8 cellular contexts compared by ENCODE assay signal in the genomic region with DNA sequence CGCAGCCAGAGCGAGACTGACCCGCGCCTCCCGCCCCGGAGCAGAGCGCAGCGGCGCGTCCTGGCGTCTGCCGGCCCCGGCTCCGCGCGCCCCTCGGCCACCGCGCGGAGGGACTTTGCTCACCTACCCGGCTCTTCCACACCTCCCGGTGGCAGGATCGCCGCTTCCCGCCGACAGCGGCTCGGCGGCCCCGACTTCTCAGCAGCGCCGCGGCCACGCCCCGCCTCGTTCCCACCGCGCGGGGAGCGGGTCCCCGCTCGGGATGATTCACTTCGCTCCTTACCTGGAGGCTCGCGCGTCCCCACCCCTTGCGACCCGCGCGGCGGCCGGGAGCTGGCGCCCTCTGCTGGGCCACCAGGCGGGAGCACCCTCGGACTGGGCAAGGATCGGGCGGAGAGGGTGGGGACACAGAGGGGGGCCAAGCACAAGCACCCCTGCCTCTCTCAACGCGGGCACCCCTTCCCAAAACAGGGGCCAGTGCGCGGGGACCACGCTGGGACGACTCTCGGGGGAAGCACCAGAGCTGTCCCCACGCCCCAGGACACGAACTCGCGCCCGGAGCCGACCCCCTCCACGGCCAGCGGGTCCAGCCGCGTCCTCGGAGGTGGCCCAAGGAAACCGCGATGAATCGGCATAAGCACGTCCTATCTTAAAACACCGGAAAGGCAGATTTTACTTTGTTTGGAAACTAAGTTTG.
DNase-seq lines count a peak whose midpoint lies in the region; ATAC-seq, FAIRE-seq and TF ChIP-seq lines count a peak whose summit lies in the region.

No MANE protein-coding gene starts in this region.

- peak overlapping the region; percentile 86 to 100 (median 98) for H3K27ac ChIP-seq in gastroesophageal sphincter
- peak overlapping the region; percentile 50 for H3K27ac ChIP-seq in osteoblast (ENCODE audit: low read depth, low read length)
- peak overlapping the region; percentile 48 for H3K27ac ChIP-seq in thymus (ENCODE audit: low read depth)

- H2AFZ ChIP-seq in osteoblast (ENCODE audit: low read length) = peak overlapping the region; percentile 79

- H3K4me3 ChIP-seq in gastroesophageal sphincter = peak overlapping the region; percentile 57 to 98
- peak overlapping the region; percentile 85 for H3K4me3 ChIP-seq in osteoblast (ENCODE audit: insufficient read depth, low read length)
- peak overlapping the region; percentile 92 for H3K4me3 ChIP-seq in thymus (ENCODE audit: low read length)

- peak; percentile 59 to 89 for TF ChIP-seq POLR2A in gastroesophageal sphincter (IDR thresholded peaks at IDR 0.05)

- H3K9me3 ChIP-seq in gastroesophageal sphincter = no peaks in the 10 kb centered on the region
- H3K9me3 ChIP-seq in osteoblast (ENCODE audit: low read depth, low read length) = no peaks in the 10 kb centered on the region
- H3K9me3 ChIP-seq in thymus (ENCODE audit: control insufficient read depth) = peaks cover 1% of the 10 kb centered on the region

- WGBS in gastroesophageal sphincter (ENCODE audit: low coverage in 1 of 2), 2 donors = 0% methylated on average over 2 to 4 of the region's 80 CpGs
- WGBS in thymus = under 1% methylated on average over 80 of the region's 80 CpGs

- H3K27me3 ChIP-seq in gastroesophageal sphincter (no peaks in the 10 kb centered on the region), osteoblast (ENCODE audit: insufficient read depth, low read length) (no peaks in the 10 kb centered on the region), thymus (ENCODE audit: control insufficient read depth, insufficient read depth) (peaks cover 20% of the 10 kb centered on the region)

- H4K20me1 ChIP-seq in osteoblast (ENCODE audit: insufficient read depth, low read length) = peaks cover 4% of the 10 kb centered on the region

- H3K4me1 ChIP-seq in gastroesophageal sphincter (peaks cover 0 to 53% (median 7%) of the 10 kb centered on the region in 3 donors), osteoblast (ENCODE audit: insufficient read depth, low read length) (peaks cover 6% of the 10 kb centered on the region), thymus (ENCODE audit: control insufficient read depth, insufficient read depth, low read length) (peaks cover 17% of the 10 kb centered on the region)

- no peak for TF ChIP-seq EP300 in gastroesophageal sphincter (IDR thresholded peaks at IDR 0.05)

- FAIRE-seq in D721Med (lab: Jason Lieb, UNC) = no peak

- H3K79me2 ChIP-seq in osteoblast (ENCODE audit: insufficient read depth, low read length) = peaks cover 36% of the 10 kb centered on the region

- TF ChIP-seq CTCF in D721Med (IDR thresholded peaks at IDR 0.05; ENCODE audit: insufficient read depth, missing control alignments) (peak; percentile 57), gastroesophageal sphincter (IDR thresholded peaks at IDR 0.05) (peak; percentile 95 to 99 (median 97)), osteoblast (IDR thresholded peaks at IDR 0.05; ENCODE audit: extremely low read depth, low read depth, low read length) (peak; percentile 62)

- DNase-seq in D721Med (ENCODE audit: insufficient read length, low spot score) = peak; percentile 79
- DNase-seq in HuH-7.5 (ENCODE audit: low spot score) = peak; percentile 96
- DNase-seq in RPMI7951 (ENCODE audit: low read depth) = peak; percentile 78
- peak; percentile 57 for DNase-seq in activated gamma-delta T cell (lab: John Stamatoyannopoulos, UW)
- peak; percentile 99 for DNase-seq in osteoblast (ENCODE audit: insufficient read length, low spot score, missing footprints)

- ATAC-seq in GM21515 (IDR thresholded peaks at IDR 0.05; ENCODE audit: unreplicated experiment) (peak; percentile 78), gastroesophageal sphincter (peak; percentile 83)

- peak overlapping the region; percentile 95 for H3K4me2 ChIP-seq in osteoblast (ENCODE audit: insufficient read depth, low read length)

- H3K36me3 ChIP-seq in gastroesophageal sphincter (no peaks in the 10 kb centered on the region), osteoblast (ENCODE audit: insufficient read depth, low read length) (no peaks in the 10 kb centered on the region), thymus (ENCODE audit: control insufficient read depth, insufficient read depth) (no peaks in the 10 kb centered on the region)

Comparison
In these comparisons a context has a peak if more than half of its experiments do, and no peak if none do; other contexts are left out.
1. Peak in every context shown above with its lines: DNase-seq, ATAC-seq, H3K4me3 ChIP-seq and H3K27ac ChIP-seq.
2. H3K27ac ChIP-seq: peak in every context shown above with its lines; median percentile 98 in gastroesophageal sphincter; 50 in osteoblast; 48 in thymus.